In the genomic region with DNA sequence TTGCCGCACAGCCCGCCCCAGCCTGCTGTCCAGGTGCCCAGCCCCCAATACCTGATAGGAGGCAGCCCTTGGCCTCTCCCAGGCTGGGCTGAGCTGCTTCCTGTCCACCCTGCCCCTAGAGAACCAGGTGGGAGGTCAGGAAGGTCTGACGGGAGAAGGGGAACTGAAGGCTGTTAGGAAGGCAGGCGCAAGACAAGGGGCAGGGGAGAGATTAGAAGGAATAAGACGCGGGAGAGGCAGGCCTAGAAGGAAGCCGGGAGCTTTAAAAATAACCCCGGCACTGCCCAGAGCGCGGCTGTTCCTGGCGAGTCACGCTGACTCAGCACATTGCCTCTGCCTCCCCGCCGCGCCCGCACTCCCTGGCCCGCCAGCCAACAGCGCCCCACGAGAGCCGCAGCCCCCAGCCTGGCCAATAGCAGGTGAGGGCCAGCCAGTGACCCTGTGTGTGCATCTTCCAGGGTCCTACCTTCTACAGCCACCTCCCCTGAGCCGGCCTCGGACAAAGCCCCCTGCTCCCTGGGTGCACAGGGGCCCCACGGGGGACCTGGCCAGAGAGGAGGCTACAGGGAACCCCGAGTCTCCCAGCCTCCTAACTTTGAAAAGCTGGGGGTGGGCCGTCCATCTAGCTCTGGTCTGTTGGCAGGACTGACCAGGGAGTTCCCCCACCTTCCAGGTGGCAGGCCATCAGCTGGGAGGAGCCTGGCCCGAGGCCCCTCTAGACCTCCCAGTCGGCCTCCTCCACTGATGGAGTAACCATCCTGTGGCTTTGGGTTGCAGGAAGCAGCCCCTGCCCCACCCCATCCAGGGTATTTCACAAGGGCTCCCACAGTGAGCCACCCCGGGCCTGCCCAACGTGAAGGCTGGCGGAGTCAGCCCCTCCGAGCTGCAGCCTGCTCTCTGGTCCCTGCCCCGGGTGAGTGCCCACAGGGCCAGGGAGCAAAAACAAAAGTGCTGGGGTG, we compare ENCODE assay signal across 8 cellular contexts. TPM values are rescaled to one million over a fixed set of nuclear protein-coding genes. Genes with fewer than 3 reads are reported as not detected.
A peak's percentile ranks its signal among the peaks of the same experiment; 100 is the strongest.
DNase-seq lines count a peak whose midpoint lies in the region; ATAC-seq and TF ChIP-seq lines count a peak whose summit lies in the region.

No MANE protein-coding gene starts in this region.

- H3K4me1 ChIP-seq in H9 (ENCODE audit: insufficient read depth, low read length) (peaks cover 3% of the 10 kb centered on the region; the same call in 1 of the 2 replicates), esophagus squamous epithelium (peaks cover 63 to 91% (median 72%) of the 10 kb centered on the region in 3 donors), muscle layer of duodenum (ENCODE audit: control insufficient read depth in 1 of 2, insufficient read depth in 2 of 2, low read length in 2 of 2) (peaks cover 17 to 68% of the 10 kb centered on the region in 2 donors)

- H4K8ac ChIP-seq in H9 (replicated peaks; ENCODE audit: insufficient read length, low read depth, low read length) = no peak overlapping the region

- H2AFZ ChIP-seq in H9 (ENCODE audit: low read length) = no peak overlapping the region

- H3K18ac ChIP-seq in H9 (ENCODE audit: insufficient read length, low read depth, low read length) = no peak overlapping the region

- H3K4ac ChIP-seq in H9 (ENCODE audit: low read depth, low read length) = no peak overlapping the region

- H3K14ac ChIP-seq in H9 (ENCODE audit: insufficient read depth, low read length) = no peak overlapping the region; the same call in 1 of the 2 replicates

- no peak overlapping the region for H4K91ac ChIP-seq in H9 (ENCODE audit: insufficient read length, low read depth, low read length)

- no peak overlapping the region for H2BK5ac ChIP-seq in H9 (ENCODE audit: insufficient read length, low read length)

- peak overlapping the region; percentile 17 for H3K27ac ChIP-seq in H9 (ENCODE audit: insufficient read length, low read depth, low read length)
- peak overlapping the region; percentile 81 to 99 (median 90) for H3K27ac ChIP-seq in esophagus squamous epithelium
- no peak overlapping the region for H3K27ac ChIP-seq in muscle layer of duodenum (ENCODE audit: low read length)

- H3K4me1 Mint-ChIP-seq in H9 = peaks cover 33 to 35% of the 10 kb centered on the region in 2 experiments

- H3K79me1 ChIP-seq in H9 (ENCODE audit: insufficient read depth, low read depth, low read length, poor library complexity, severe bottlenecking) = peaks cover 5% of the 10 kb centered on the region

- intact Hi-C loops in esophagus squamous epithelium (cut with DNase I) = no loop called here

- TF ChIP-seq CTCF in H9 (conservative IDR thresholded peaks at IDR 0.05) (no peak), esophagus squamous epithelium (IDR thresholded peaks at IDR 0.05) (no peak)

- H3T11ph ChIP-seq in H9 (ENCODE audit: low read length) = no peak overlapping the region

- no peaks in the 10 kb centered on the region for H4K20me1 ChIP-seq in H9 (ENCODE audit: control insufficient read depth, insufficient read depth, insufficient read length)

- H3K23ac ChIP-seq in H9 (ENCODE audit: insufficient read length, low read depth, low read length) = no peak overlapping the region

- DNase-seq in H9 = peak; percentile 84
- peak; percentile 96 for DNase-seq in SIG-M5 treated with dmso at 0.1 percent for 504 hours (lab: John Stamatoyannopoulos, UW; ENCODE audit: unreplicated experiment)
- no peak for DNase-seq in esophagus squamous epithelium (lab: John Stamatoyannopoulos, UW)
- no peak for DNase-seq in stimulated activated naive CD4-positive, alpha-beta T cell treated with Interleukin-2 at 50 U/mL for 16 hours (lab: John Stamatoyannopoulos, UW)
- no peak for DNase-seq in SHP77 (lab: John Stamatoyannopoulos, UW)
- no peak for DNase-seq in NCI-H1092 (lab: John Stamatoyannopoulos, UW)

- peak overlapping the region; percentile 37 for H3K4me2 ChIP-seq in H9 (ENCODE audit: insufficient read depth, insufficient read length, low read length)

- no peaks in the 10 kb centered on the region for H3K9me3 Mint-ChIP-seq in H9

- H3K27me3 Mint-ChIP-seq in H9 (ENCODE audit: low read depth) = peaks cover under 1% of the 10 kb centered on the region; the same call in 1 of the 2 replicates

- H2BK12ac ChIP-seq in H9 (ENCODE audit: insufficient read length, low read depth, low read length) = no peak overlapping the region

- TF ChIP-seq POLR2A in esophagus squamous epithelium (IDR thresholded peaks at IDR 0.05) = peak in 1 of 4 donors; percentile 33

- H3K23me2 ChIP-seq in H9 (ENCODE audit: insufficient read length, low read depth, low read length, poor library complexity, severe bottlenecking) = peaks cover 11% of the 10 kb centered on the region

- no CpG with 5 or more reads among the region's 32 CpGs for WGBS in H9 (ENCODE audit: extremely low coverage, insufficient read length, low lambda C conversion rate)
- 9% methylated on average over 19 of the region's 32 CpGs; no CpG with 5 or more reads in 1 of the 2 donors for WGBS in esophagus squamous epithelium, 2 donors

- H3K27ac Mint-ChIP-seq in H9 = peak overlapping the region; percentile 97 to 99 (median 98)

- H2AK5ac ChIP-seq in H9 (ENCODE audit: insufficient read length, low read length) = no peak overlapping the region

- H3K27me3 ChIP-seq in H9 (ENCODE audit: insufficient read depth, low read length) (no peaks in the 10 kb centered on the region), esophagus squamous epithelium (no peaks in the 10 kb centered on the region), muscle layer of duodenum (ENCODE audit: low read depth, low read length) (no peaks in the 10 kb centered on the region)

- ATAC-seq in GM21526 (IDR thresholded peaks at IDR 0.05; ENCODE audit: low FRiP score, unreplicated experiment) = no peak

- peak overlapping the region; percentile 53 to 79 for H3K4me3 Mint-ChIP-seq in H9

- H3K4me3 ChIP-seq in esophagus squamous epithelium = peak overlapping the region; percentile 28 to 60 (median 38)
- peak overlapping the region; percentile 16 to 44 for H3K4me3 ChIP-seq in muscle layer of duodenum (ENCODE audit: low read depth in 1 of 2, low read length in 2 of 2)

- no peak overlapping the region for H2BK20ac ChIP-seq in H9 (ENCODE audit: low read depth, low read length, poor library complexity, severe bottlenecking)

- H2BK120ac ChIP-seq in H9 (ENCODE audit: low read depth, low read length, poor library complexity, severe bottlenecking) = no peak overlapping the region

- H2BK15ac ChIP-seq in H9 (ENCODE audit: low read depth, low read length) = no peak overlapping the region

- H3K9me3 ChIP-seq in H9 (ENCODE audit: control insufficient read depth, low read depth, low read length) (no peaks in the 10 kb centered on the region), esophagus squamous epithelium (no peaks in the 10 kb centered on the region), muscle layer of duodenum (ENCODE audit: control insufficient read depth in 1 of 2, low read length in 2 of 2) (no peaks in the 10 kb centered on the region)

- H4K5ac ChIP-seq in H9 (ENCODE audit: insufficient read length, low read depth, low read length) = no peak overlapping the region

- no peak overlapping the region for H3K56ac ChIP-seq in H9 (ENCODE audit: insufficient read length, low read depth, low read length)

- no peak overlapping the region for H3K9ac ChIP-seq in H9 (ENCODE audit: extremely low read depth, insufficient read length, low read length)

- peaks cover 22% of the 10 kb centered on the region; the same call in 1 of the 2 replicates for H3K79me2 ChIP-seq in H9 (ENCODE audit: insufficient read depth, low read length)

- H3K36me3 ChIP-seq in esophagus squamous epithelium (peaks cover 11 to 41% (median 17%) of the 10 kb centered on the region in 3 donors), muscle layer of duodenum (ENCODE audit: control insufficient read depth in 1 of 2, insufficient read depth in 2 of 2, low read length in 2 of 2) (peaks cover 6 to 41% of the 10 kb centered on the region in 2 donors)

- peaks cover 12 to 33% (median 25%) of the 10 kb centered on the region in 3 experiments; a peak in 6 of 7 replicates for H3K36me3 Mint-ChIP-seq in H9 (ENCODE audit: insufficient read depth in 1 of 3, low read depth in 3 of 3)

RNA-seq across cellular contexts. Expression of a gene that starts 4.0 kb away (rescaled TPM):
- 31.4 and 33.7 TPM in 2 replicates for total RNA-seq in H9 (2021)
- total RNA-seq in esophagus squamous epithelium = 10 to 100 TPM in 3 of 4 donors, 1 to 10 TPM in 1; 10.0 to 26.6 (median 23.5) TPM

RNA-seq across cellular contexts. Expression of a gene that starts 5.6 kb away (rescaled TPM):
- total RNA-seq in H9 (2021) (28.7 and 29.7 TPM in 2 replicates), esophagus squamous epithelium (10 to 100 TPM; 52.6 to 81.0 (median 60.7) TPM)

RNA-seq across cellular contexts. Expression of a gene that starts 12.4 kb away (rescaled TPM):
- 24.5 and 24.9 TPM in 2 replicates for total RNA-seq in H9 (2021)
- total RNA-seq in esophagus squamous epithelium = 10 to 100 TPM; 18.6 to 38.5 (median 34.6) TPM

RNA-seq across cellular contexts. Expression of a gene that starts 13.5 kb away (rescaled TPM):
- 111 and 116 TPM in 2 replicates for total RNA-seq in H9 (2021)
- total RNA-seq in esophagus squamous epithelium = 10 to 100 TPM; 14.0 to 24.3 (median 17.4) TPM

RNA-seq across cellular contexts. Expression of a gene that starts 21.5 kb away (rescaled TPM):
- total RNA-seq in H9 (2021) (2.1 and 2.4 TPM in 2 replicates), esophagus squamous epithelium (1 to 10 TPM in 3 of 4 donors, under 1 TPM in 1; 0.53 to 7.4 (median 1.5) TPM)

Comparison
In these comparisons a context has a peak if more than half of its experiments do, and no peak if none do; other contexts are left out.
1. DNase-seq: peak in H9 (single experiment) and SIG-M5 treated with dmso at 0.1 percent for 504 hours (single experiment); none in esophagus squamous epithelium (single experiment), stimulated activated naive CD4-positive, alpha-beta T cell treated with Interleukin-2 at 50 U/mL for 16 hours (single experiment), SHP77 (0 of 2) and NCI-H1092 (single experiment).